12 cellular contexts compared by ENCODE assay signal in genomic region chrX:10172867-10173266, GRCh38. TPM values are rescaled to one million over a fixed set of nuclear protein-coding genes. Genes with fewer than 3 reads are reported as not detected.
A peak's percentile ranks its signal among the peaks of the same experiment; 100 is the strongest.
DNase-seq lines count a peak whose midpoint lies in the region; ATAC-seq, FAIRE-seq and TF ChIP-seq lines count a peak whose summit lies in the region.
"Had no signal": no experiment of that assay in that cellular context is flagged by ENCODE, and none has a peak within 500 bp of the region (broad histone marks: within the 10 kb centered on the region; RNA-seq: fewer than 3 reads in every experiment).

No MANE protein-coding gene starts in this region.

- H3K9ac ChIP-seq in GM23248 (peak overlapping the region; percentile 44; the same call in 1 of the 2 replicates), K562 (ENCODE audit: insufficient read depth in 1 of 2, low read depth in 2 of 2, low read length in 2 of 2) (0 out of 4 replicates have a peak overlapping the region, but pooled peaks of 1 of the 2 experiments have one; percentile 11), iPS-18a (ENCODE audit: low read length) (peak overlapping the region; percentile 16)

- H3K27me3 ChIP-seq in GM23248 (replicated peaks; ENCODE audit: insufficient read depth): no peaks in the 10 kb centered on the region
- H3K27me3 ChIP-seq in K562 (ENCODE audit: control insufficient read depth in 2 of 2, insufficient read depth in 2 of 2, low read length in 2 of 2): no peaks in the 10 kb centered on the region; a peak in 1 of 5 replicates
- H3K27me3 ChIP-seq in iPS-18a (ENCODE audit: control insufficient read depth, insufficient read depth, low read length): no peaks in the 10 kb centered on the region
- H3K27me3 ChIP-seq in psoas muscle (ENCODE audit: insufficient read depth in 3 of 3, low read length in 2 of 3): peaks cover 0 to 3% (median 0%) of the 10 kb centered on the region in 3 donors

- H3K79me2 ChIP-seq in GM23248 (ENCODE audit: insufficient read depth): no peaks in the 10 kb centered on the region
- no peaks in the 10 kb centered on the region for H3K79me2 ChIP-seq in K562 (ENCODE audit: control insufficient read depth, insufficient read depth, low read length)

- H3K27ac ChIP-seq in GM23248 (no peak overlapping the region), K562 (ENCODE audit: extremely low read depth, low read depth, low read length) (no peak overlapping the region; the same call in 2 of the 3 replicates), iPS-18a (ENCODE audit: low read length) (peak overlapping the region; percentile 25), psoas muscle (peak overlapping the region; percentile 64)

- intact Hi-C loops in K562 (cut with micrococcal nuclease): no loop called here
- intact Hi-C loops in psoas muscle (cut with DNase I): loop anchor here in 1 of 2 donors (10.0 kb wide), 1 partner anchor 62 kb away; no protein-coding TSS in a partner anchor

- H3K4me2 ChIP-seq in GM23248 (ENCODE audit: unreplicated experiment): no peak overlapping the region
- 0 out of 2 replicates have a peak overlapping the region, but pooled peaks have one; percentile 53 for H3K4me2 ChIP-seq in K562 (ENCODE audit: insufficient read depth, low read length)

- H2AFZ ChIP-seq in GM23248 (peak overlapping the region; percentile 65), K562 (ENCODE audit: low read depth, low read length) (peak overlapping the region; percentile 83)

- H3K4me1 ChIP-seq in GM23248 (ENCODE audit: insufficient read depth) (peaks cover 5% of the 10 kb centered on the region), K562 (replicated peaks in 1 of 2; ENCODE audit: control insufficient read depth in 2 of 2, insufficient read depth in 2 of 2, low read length in 2 of 2) (peaks cover 28 to 41% of the 10 kb centered on the region in 2 experiments), iPS-18a (ENCODE audit: control insufficient read depth, low read depth, low read length) (peaks cover 15% of the 10 kb centered on the region), psoas muscle (peaks cover 12% of the 10 kb centered on the region)

- FAIRE-seq in K562 (lab: Jason Lieb, UNC): no peak
- FAIRE-seq: GM18507 had no signal

- no peak for TF ChIP-seq CTCF in K562 (IDR thresholded peaks at IDR 0.05 in 2 of 3, conservative IDR thresholded peaks at IDR 0.05 in 1 of 3; ENCODE audit: insufficient read depth in 2 of 3, low read depth in 1 of 3, low read length in 3 of 3)
- TF ChIP-seq CTCF in psoas muscle (IDR thresholded peaks at IDR 0.05): no peak

- BruUV-seq in K562 (replicated peaks; lab: Mats Ljungman, UMichigan): no TSS peak

- no peak for TF ChIP-seq POLR2A in K562 (conservative IDR thresholded peaks at IDR 0.05)

- in situ Hi-C loops in GM23248 (cut with MboI): no loop called here
- in situ Hi-C loops in K562 (cut with MboI): loop anchor here (10.0 kb wide), 1 partner anchor 952 kb away; no protein-coding TSS in a partner anchor

- no peaks in the 10 kb centered on the region for H4K20me1 ChIP-seq in GM23248 (ENCODE audit: insufficient read depth)
- H4K20me1 ChIP-seq in K562 (replicated peaks; ENCODE audit: control insufficient read depth, insufficient read depth, low read length): no peaks in the 10 kb centered on the region

- no peak for TF ChIP-seq EP300 in K562 (IDR thresholded peaks at IDR 0.05; ENCODE audit: low read length)

- H3K4me3 ChIP-seq in GM23248 (peak overlapping the region; percentile 67), K562 (no peak overlapping the region), iPS-18a (ENCODE audit: low read length) (peak overlapping the region; percentile 37), psoas muscle (peak overlapping the region; percentile 41)

- H3K9me3 ChIP-seq in GM23248 (ENCODE audit: low read depth) (no peaks in the 10 kb centered on the region), K562 (replicated peaks; ENCODE audit: control insufficient read depth, insufficient read depth, low read depth, low read length) (no peaks in the 10 kb centered on the region), iPS-18a (ENCODE audit: control insufficient read depth, low read depth, low read length) (no peaks in the 10 kb centered on the region), psoas muscle (no peaks in the 10 kb centered on the region)

- peak; percentile 7 for DNase-seq in GM23248
- DNase-seq in K562 (ENCODE audit: extremely low read depth in 1 of 4, low spot score in 3 of 4): no peak
- DNase-seq in psoas muscle: no peak
- DNase-seq in stimulated activated naive CD8-positive, alpha-beta T cell treated with anti-CD3 and anti-CD28 coated beads, Interleukin-15, Interleukin-2, amounts not matched to agents 100 U/mL and 50 U/mL, for 24 hours: no peak
- DNase-seq: activated CD8-positive, alpha-beta memory T cell treated with anti-CD3 and anti-CD28 coated beads for 24 hours; activated effector memory CD4-positive, alpha-beta T cell treated with anti-CD3 and anti-CD28 coated beads, Interleukin-2, amount 50 U/mL, for 16 hours had no signal

- CTCF ChIA-PET in K562 (lab: Yijun Ruan, JAX; ENCODE audit: low intra/inter-chr PET ratio): no interaction called here

- no peaks in the 10 kb centered on the region for H3K9me2 ChIP-seq in GM23248 (ENCODE audit: insufficient read depth)

- POLR2A ChIA-PET in K562 (lab: Yijun Ruan, JAX): no interaction called here

- WGBS in GM23248 (ENCODE audit: low coverage in 1 of 2, low lambda C conversion rate in 2 of 2, missing lambda C conversion rate in 2 of 2), 2 experiments: 31 to 36% methylated on average over 10 to 11 of the region's 11 CpGs
- WGBS in K562 (ENCODE audit: insufficient coverage, low coverage, missing lambda C conversion rate): 68% methylated on average over 8 of the region's 11 CpGs
- 44 to 69% (median 47%) methylated on average over 10 to 11 of the region's 11 CpGs for WGBS in psoas muscle, 3 donors

- ATAC-seq in K562: peak; percentile 8; the same call in 2 of the 3 replicates
- peak; percentile 16 to 40 (median 36) for ATAC-seq in psoas muscle
- no peak for ATAC-seq in stimulated activated naive CD8-positive, alpha-beta T cell treated with anti-CD3 and anti-CD28 coated beads, Interleukin-15, Interleukin-2, amounts not matched to agents 100 U/mL and 50 U/mL, for 24 hours
- ATAC-seq in GM18867 (IDR thresholded peaks at IDR 0.05; ENCODE audit: unreplicated experiment): no peak
- ATAC-seq in GM21360 (IDR thresholded peaks at IDR 0.05; ENCODE audit: unreplicated experiment): no peak
- no peak for ATAC-seq in GM19328 (IDR thresholded peaks at IDR 0.05; ENCODE audit: unreplicated experiment)
- ATAC-seq: HCT116 had no signal

- no peaks in the 10 kb centered on the region for H3K9me1 ChIP-seq in K562 (ENCODE audit: control insufficient read depth, insufficient read depth, low read length)

- no peaks in the 10 kb centered on the region for H3K36me3 ChIP-seq in GM23248 (ENCODE audit: low read depth)
- no peaks in the 10 kb centered on the region for H3K36me3 ChIP-seq in K562 (ENCODE audit: control insufficient read depth, insufficient read depth, low read length)
- no peaks in the 10 kb centered on the region for H3K36me3 ChIP-seq in iPS-18a (ENCODE audit: control insufficient read depth, low read depth, low read length)
- no peaks in the 10 kb centered on the region for H3K36me3 ChIP-seq in psoas muscle (ENCODE audit: insufficient read depth in 1 of 2, low read depth in 1 of 2)

- no peaks in the 10 kb centered on the region for H3F3A ChIP-seq in GM23248 (ENCODE audit: insufficient read depth)

- TF ChIP-seq RAD21 in K562 (CRISPR knock-in tag; conservative IDR thresholded peaks at IDR 0.05 in 1 of 2, IDR thresholded peaks at IDR 0.05 in 1 of 2): no peak

TF ChIP-seq in K562, 482 proteins besides CTCF, POLR2A, EP300 and RAD21:
- TF ChIP-seq NELFE (IDR thresholded peaks at IDR 0.05; ENCODE audit: insufficient read depth, insufficient read length) (no peak), NCOR1 (IDR thresholded peaks at IDR 0.05) (no peak), FOXK1 (CRISPR knock-in tag; IDR thresholded peaks at IDR 0.05; ENCODE audit: borderline replicate concordance) (no peak)

RNA-seq across cellular contexts. Expression of gene CLCN4, which starts 16.1 kb away (rescaled TPM):
- 0.89 and 0.97 TPM in 2 replicates for total RNA-seq in GM23248 (2014; rRNA removed; shearing (Covaris generic))
- polyA plus RNA-seq in GM23248 (2016; fragmentation: Nextera tagmentation; extraction: Ambion mirVana) (0.29 and 0.71 TPM in 2 replicates), K562 (2011; rRNA removed) (0.01 and 0.08 TPM in 2 replicates), K562 (2014; fragmentation: Illumina TruSeq; extraction: Trizol) (0.09 and 0.11 TPM in 2 replicates), K562 (2014; fragmentation: Nextera tagmentation; extraction: Ambion mirVana) (under 1 TPM; 0.03 to 0.24 TPM), K562 (2014; rRNA removed) (0.08 TPM in 1 of 2 replicates, not detected in the other), psoas muscle (10 to 100 TPM in 2 of 3 donors, 1 to 10 TPM in 1; 4.1 to 53.8 (median 19.9) TPM)
- total RNA-seq in K562 (2011; cell fraction: chromatin; rRNA removed; ENCODE audit: low replicate concordance): 0.28 TPM in 1 of 2 replicates, not detected in the other
- 0.26 and 0.83 TPM in 2 replicates for total RNA-seq in K562 (2011; cell fraction: nucleolus; rRNA removed)
- total RNA-seq in K562 (2011; cell fraction: nucleoplasm; rRNA removed): 0.23 and 0.37 TPM in 2 replicates
- total RNA-seq in K562 (2014; rRNA removed) (0.05 and 0.12 TPM in 2 replicates), K562 (2014; rRNA removed; fragmentation: Illumina TruSeq; extraction: Trizol) (0.06 and 0.11 TPM in 2 replicates), K562 (2015; rRNA removed; fragmentation: Illumina TruSeq; extraction: Trizol) (0.04 and 0.11 TPM in 2 replicates), K562 (2021) (0.11 TPM in 2 replicates), psoas muscle (10 to 100 TPM; 48.7 to 75.9 (median 74.4) TPM)
- polyA plus RNA-seq in K562 (2011; cell fraction: cytosol; rRNA removed): 0.03 and 0.38 TPM in 2 replicates
- 0.03 and 0.13 TPM in 2 replicates for polyA plus RNA-seq in K562 (2011; cell fraction: nucleus; rRNA removed)
- polyA plus RNA-seq in K562 (2012): 0.16 and 0.26 TPM in 2 replicates
- 0.12 and 0.46 TPM in 2 replicates for polyA minus RNA-seq in K562 (2011; rRNA and poly(A)+ RNA removed)
- 0.10 TPM in 1 of 2 replicates, not detected in the other for polyA minus RNA-seq in K562 (2011; cell fraction: cytosol; rRNA and poly(A)+ RNA removed)
- under 0.01 and 0.11 TPM in 2 replicates for polyA minus RNA-seq in K562 (2011; cell fraction: nucleus; rRNA and poly(A)+ RNA removed)

Comparison
In these comparisons a context has a peak if more than half of its experiments do, and no peak if none do; other contexts are left out.
1. H3K27ac ChIP-seq: peak in iPS-18a (single experiment) and psoas muscle (single experiment); none in GM23248 (single experiment) and K562 (single experiment).
2. ATAC-seq: peak in K562 (single experiment) and psoas muscle (4 of 4); none in stimulated activated naive CD8-positive, alpha-beta T cell treated with anti-CD3 and anti-CD28 coated beads, Interleukin-15, Interleukin-2, amounts not matched to agents 100 U/mL and 50 U/mL, for 24 hours (single experiment), GM18867 (single experiment), GM21360 (single experiment) and GM19328 (single experiment).
3. RNA of gene CLCN4, which starts 16.1 kb away (total RNA-seq): 48.7 to 75.9 TPM in psoas muscle; 0.89 to 0.97 TPM in GM23248 and 0.04 to 0.83 TPM in K562; every median in the first group is over 10 times any median in the second.